6 cellular contexts compared by ENCODE assay signal in genomic region chr18:78830161-78830560, GRCh38.
"Had no signal": no experiment of that assay in that cellular context is flagged by ENCODE, and none has a peak within 500 bp of the region (broad histone marks: within the 10 kb centered on the region; RNA-seq: fewer than 3 reads in every experiment).

No MANE protein-coding gene starts in this region.

- H3K4me2 ChIP-seq: GM23338 had no signal

- H3K36me3 Mint-ChIP-seq: IgD-negative memory B cell had no signal

- ATAC-seq: GM23338, HepG2 had no signal

- H2AFZ ChIP-seq: GM23338 had no signal

- DNase-seq: KG1 had no signal

- H3K27ac Mint-ChIP-seq: GM23338, IgD-negative memory B cell had no signal

- FAIRE-seq: HepG2 had no signal

- H3K4me1 Mint-ChIP-seq: GM23338, IgD-negative memory B cell had no signal

- H3K4me3 Mint-ChIP-seq: GM23338, IgD-negative memory B cell had no signal

- H3K9me3 ChIP-seq: HAP-1 had no signal

- H3K4me3 ChIP-seq: GM23338, HAP-1 had no signal

- H3K36me3 ChIP-seq: HAP-1 had no signal

- H3K27ac ChIP-seq: HL-60 had no signal
